18 cellular contexts compared by ENCODE assay signal in the genomic region with DNA sequence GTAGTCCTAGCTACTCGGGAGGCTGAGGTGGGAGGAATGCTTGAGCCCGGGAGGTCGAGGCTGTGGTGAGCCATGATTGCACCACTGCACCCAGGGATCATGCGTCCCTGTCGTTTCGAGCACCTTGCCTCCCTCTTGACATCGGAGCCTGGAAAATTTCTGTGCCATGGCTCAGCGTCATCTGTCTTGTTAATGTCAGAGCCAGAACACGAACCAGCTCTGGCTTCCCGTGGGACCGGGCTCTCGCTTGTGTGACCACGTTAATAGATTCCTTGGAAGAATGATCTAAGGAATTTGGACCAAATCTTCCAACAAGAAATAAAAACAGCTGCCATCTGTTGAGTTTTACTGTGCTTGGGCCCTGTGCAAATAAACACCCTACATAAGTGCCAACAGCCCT.
DNase-seq lines count a peak whose midpoint lies in the region; ATAC-seq and TF ChIP-seq lines count a peak whose summit lies in the region.
"Had no signal": no experiment of that assay in that cellular context is flagged by ENCODE, and none has a peak within 500 bp of the region (broad histone marks: within the 10 kb centered on the region; RNA-seq: fewer than 3 reads in every experiment).

No MANE protein-coding gene starts in this region.

- H3K18ac ChIP-seq in IMR-90 (ENCODE audit: low read depth, low read length) (no peak overlapping the region), mesenchymal stem cell (ENCODE audit: low read depth in 1 of 2, low read length in 2 of 2) (no peak overlapping the region)

- H3K4ac ChIP-seq in IMR-90 (ENCODE audit: low read depth, low read length) (no peak overlapping the region), mesenchymal stem cell (ENCODE audit: low read depth in 1 of 2, low read length in 2 of 2) (no peak overlapping the region)

- H3K36me3 ChIP-seq in IMR-90 (ENCODE audit: control insufficient read depth, insufficient read depth, low read length), result peaks cover 73% of the 10 kb centered on the region
- peaks cover 26 to 56% of the 10 kb centered on the region in 2 experiments for H3K36me3 ChIP-seq in mesenchymal stem cell (ENCODE audit: control insufficient read depth in 1 of 2, insufficient read depth in 2 of 2, low read depth in 1 of 2, low read length in 2 of 2)
- H3K36me3 ChIP-seq in tibial artery, result peaks cover 0 to 25% (median 21%) of the 10 kb centered on the region in 3 donors

- H2BK5ac ChIP-seq in IMR-90 (ENCODE audit: low read depth, low read length, poor library complexity, severe bottlenecking), result no peak overlapping the region
- H2BK5ac ChIP-seq in mesenchymal stem cell (ENCODE audit: low read depth, low read length, poor library complexity, severe bottlenecking), result no peak overlapping the region

- peaks cover 36% of the 10 kb centered on the region for H4K20me1 ChIP-seq in IMR-90 (ENCODE audit: insufficient read depth, low read length)

- CTCF ChIA-PET in IMR-90 (lab: Yijun Ruan, JAX), result interaction anchor here (0.6 kb wide), 1 partner anchor 310 kb away, joined by 3 read pairs; no protein-coding TSS in a partner anchor

- H3K79me1 ChIP-seq in IMR-90 (ENCODE audit: low read depth in 1 of 2, low read length in 2 of 2) (peaks cover 35 to 78% of the 10 kb centered on the region in 2 experiments), mesenchymal stem cell (replicated peaks; ENCODE audit: low read length, poor library complexity, severe bottlenecking) (peaks cover 4% of the 10 kb centered on the region)

- H4K8ac ChIP-seq in IMR-90 (ENCODE audit: low read depth in 2 of 2, low read length in 2 of 2) (no peak overlapping the region), mesenchymal stem cell (ENCODE audit: low read length) (no peak overlapping the region)

- no peak for TF ChIP-seq CTCF in IMR-90 (conservative IDR thresholded peaks at IDR 0.05; ENCODE audit: low read depth, low read length)
- no peak for TF ChIP-seq CTCF in astrocyte of the spinal cord (IDR thresholded peaks at IDR 0.05; ENCODE audit: low read depth, low read length)
- no peak for TF ChIP-seq CTCF in tibial artery (IDR thresholded peaks at IDR 0.05)

- H3K4me3 ChIP-seq in IMR-90 (ENCODE audit: insufficient read depth, low read depth, low read length) (no peak overlapping the region), astrocyte of the spinal cord (ENCODE audit: low read depth, low read length) (no peak overlapping the region), mesenchymal stem cell (ENCODE audit: insufficient read depth in 1 of 2, low read depth in 1 of 2, low read length in 2 of 2) (no peak overlapping the region), tibial artery (no peak overlapping the region)
- H3K4me3 ChIP-seq: cardiac muscle cell had no signal

- peaks cover 13% of the 10 kb centered on the region for H3K9me1 ChIP-seq in IMR-90 (ENCODE audit: insufficient read depth, low read length)

- H2BK20ac ChIP-seq in IMR-90 (ENCODE audit: low read depth, low read length), result no peak overlapping the region

- POLR2A ChIA-PET in IMR-90 (lab: Charles Lee; ENCODE audit: unreplicated experiment), result no interaction called here

- H3K9me3 ChIP-seq in IMR-90 (ENCODE audit: control insufficient read depth, insufficient read depth, low read length), result no peaks in the 10 kb centered on the region
- no peaks in the 10 kb centered on the region for H3K9me3 ChIP-seq in mesenchymal stem cell (ENCODE audit: control insufficient read depth, low read length)
- no peaks in the 10 kb centered on the region for H3K9me3 ChIP-seq in tibial artery

- H2BK120ac ChIP-seq in IMR-90 (ENCODE audit: low read depth, low read length) (no peak overlapping the region), mesenchymal stem cell (ENCODE audit: low read depth, low read length) (no peak overlapping the region)

- H2AK9ac ChIP-seq in IMR-90 (replicated peaks; ENCODE audit: low read depth, low read length, poor library complexity), result no peak overlapping the region

- no TSS peak for BruUV-seq in IMR-90 (replicated peaks; lab: Mats Ljungman, UMichigan)

- no peak for TF ChIP-seq RAD21 in IMR-90 (IDR thresholded peaks at IDR 0.05; ENCODE audit: low read length)

- no peaks in the 10 kb centered on the region for H3K27me3 ChIP-seq in IMR-90 (ENCODE audit: control insufficient read depth, insufficient read depth, low read length)
- H3K27me3 ChIP-seq in mesenchymal stem cell (ENCODE audit: control insufficient read depth in 1 of 2, insufficient read depth in 1 of 2, low read length in 2 of 2), result no peaks in the 10 kb centered on the region
- H3K27me3 ChIP-seq in tibial artery, result no peaks in the 10 kb centered on the region
- H3K27me3 ChIP-seq: cardiac muscle cell had no signal

- H3K56ac ChIP-seq in IMR-90 (ENCODE audit: extremely low read depth, insufficient read depth, low read length), result no peak overlapping the region

- H2BK15ac ChIP-seq in IMR-90 (ENCODE audit: low read depth, low read length) (no peak overlapping the region), mesenchymal stem cell (ENCODE audit: low read depth, poor library complexity, severe bottlenecking) (no peak overlapping the region)

- no peak overlapping the region for H3K23ac ChIP-seq in IMR-90 (ENCODE audit: low read depth, low read length)
- no peak overlapping the region for H3K23ac ChIP-seq in mesenchymal stem cell (ENCODE audit: low read length in 2 of 2)

- H4K91ac ChIP-seq in IMR-90 (ENCODE audit: insufficient read depth, low read depth, low read length), result no peak overlapping the region
- peak overlapping the region; percentile 54 for H4K91ac ChIP-seq in mesenchymal stem cell (ENCODE audit: low read length)

- H2BK12ac ChIP-seq in mesenchymal stem cell (ENCODE audit: low read length in 2 of 2), result no peak overlapping the region

- no peak for ATAC-seq in IMR-90 (ENCODE audit: low read depth)
- ATAC-seq: activated naive CD4-positive, alpha-beta T cell treated with anti-CD3 and anti-CD28 coated beads, Interleukin-2, amount 50 U/mL, for 72 hours; SK-N-SH treated with all-trans-retinoic acid at 6 μM for 48 hours had no signal

- H3K27ac ChIP-seq in IMR-90 (ENCODE audit: insufficient read depth, low read length), result no peak overlapping the region
- H3K27ac ChIP-seq in mesenchymal stem cell (ENCODE audit: low read length, poor library complexity, severe bottlenecking), result no peak overlapping the region
- peak overlapping the region; percentile 46 to 63 for H3K27ac ChIP-seq in tibial artery
- H3K27ac ChIP-seq: cardiac muscle cell had no signal

- H2AFZ ChIP-seq in IMR-90 (replicated peaks; ENCODE audit: low read length, poor library complexity) (no peak overlapping the region), mesenchymal stem cell (ENCODE audit: low read depth, low read length) (no peak overlapping the region)

- DNase-seq in IMR-90 (peak; percentile 54), astrocyte of the spinal cord (ENCODE audit: low read depth, low spot score) (peak; percentile 16), mesenchymal stem cell (peak; percentile 58), tibial artery (peak; percentile 59 to 88), pons (ENCODE audit: low spot score) (no peak), NOMO-1 treated with DMSO at 0.1 percent for 48 hours (lab: John Stamatoyannopoulos, UW; ENCODE audit: unreplicated experiment) (no peak), NCI-H526 treated with DMSO at 0.1 percent for 48 hours (lab: John Stamatoyannopoulos, UW) (no peak)
- DNase-seq: activated CD4-positive, alpha-beta T cell treated with anti-CD3 and anti-CD28 coated beads, Interleukin-2, amount 10 ng/mL, durations not matched to agents 7 days and 5 days; DMS79 treated with DMSO at 0.1 percent for 48 hours; effector memory CD4-positive, alpha-beta T cell; MM.1S; NCI-H1694 treated with DMSO at 0.1 percent for 48 hours; NCI-H526; OCI-M1; stimulated activated CD4-positive, alpha-beta T cell treated with anti-CD3 and anti-CD28 coated beads, Interleukin-2, amount 100 ng/mL, for 24 hours had no signal

- H2AK5ac ChIP-seq in IMR-90 (ENCODE audit: low read depth, low read length), result no peak overlapping the region
- no peak overlapping the region for H2AK5ac ChIP-seq in mesenchymal stem cell (ENCODE audit: low read length, severe bottlenecking)

- in situ Hi-C loops in IMR-90 (cut with MboI; ENCODE audit: low sequenced_read_pairs), result no loop called here
- in situ Hi-C loops in astrocyte of the spinal cord (cut with HindIII; ENCODE audit: low sequenced_read_pairs), result no loop called here

- intact Hi-C loops in IMR-90 (cut with micrococcal nuclease) (no loop called here), tibial artery (cut with DNase I; ENCODE audit: low total_unique reads) (no loop called here)

- H3K4me1 ChIP-seq in IMR-90 (ENCODE audit: control insufficient read depth, insufficient read depth, low read length), result peaks cover 11% of the 10 kb centered on the region
- H3K4me1 ChIP-seq in mesenchymal stem cell (ENCODE audit: control insufficient read depth, insufficient read depth, low read depth, low read length), result peaks cover 12% of the 10 kb centered on the region
- peaks cover 0 to 60% (median 19%) of the 10 kb centered on the region in 4 donors for H3K4me1 ChIP-seq in tibial artery

- H3K9ac ChIP-seq in IMR-90 (ENCODE audit: low read depth, low read length) (no peak overlapping the region), mesenchymal stem cell (ENCODE audit: low read length) (no peak overlapping the region)

- 86% methylated on average over 4 of the region's 13 CpGs; no CpG with 5 or more reads in 1 of the 2 experiments for WGBS in IMR-90 (ENCODE audit: extremely low coverage in 2 of 2, insufficient read length in 1 of 2), 2 experiments
- 77% methylated on average over 13 of the region's 13 CpGs for WGBS in mesenchymal stem cell

- TF ChIP-seq POLR2A in IMR-90 (IDR thresholded peaks at IDR 0.05; ENCODE audit: low read depth, low read length), result no peak

- no peak overlapping the region for H3K14ac ChIP-seq in IMR-90 (replicated peaks; ENCODE audit: low read depth, low read length)
- H3K14ac ChIP-seq in mesenchymal stem cell (ENCODE audit: low read length in 2 of 2), result no peak overlapping the region

- H4K5ac ChIP-seq in IMR-90 (ENCODE audit: low read depth, low read length), result no peak overlapping the region

- H3K4me2 ChIP-seq in IMR-90 (ENCODE audit: low read depth, low read length), result no peak overlapping the region
- no peak overlapping the region for H3K4me2 ChIP-seq in mesenchymal stem cell (ENCODE audit: low read length, poor library complexity, severe bottlenecking)

- dilution Hi-C loops in IMR-90 (cut with HindIII; ENCODE audit: low sequenced_read_pairs, unreplicated experiment), result no loop called here

TF ChIP-seq in IMR-90, 13 proteins besides CTCF, POLR2A, EP300 and RAD21 (continues in another document):
- no peak for TF ChIP-seq FOS (IDR thresholded peaks at IDR 0.05; ENCODE audit: low read depth, low read length)
- no peak for TF ChIP-seq MAFK (IDR thresholded peaks at IDR 0.05; ENCODE audit: low read depth, low read length)
- TF ChIP-seq ELK1 (IDR thresholded peaks at IDR 0.05; ENCODE audit: borderline replicate concordance, low read depth, low read length), result no peak

Comparison
In these comparisons a context has a peak if more than half of its experiments do, and no peak if none do; other contexts are left out.
1. DNase-seq: peak in IMR-90 (single experiment), astrocyte of the spinal cord (single experiment), mesenchymal stem cell (single experiment) and tibial artery (2 of 2); none in pons (single experiment), NOMO-1 treated with DMSO at 0.1 percent for 48 hours (single experiment) and NCI-H526 treated with DMSO at 0.1 percent for 48 hours (single experiment).
2. H3K27ac ChIP-seq: peak in tibial artery (2 of 2); none in IMR-90 (single experiment) and mesenchymal stem cell (single experiment).